Comparison of ENCODE assay signal across 8 cellular contexts in the genomic region with DNA sequence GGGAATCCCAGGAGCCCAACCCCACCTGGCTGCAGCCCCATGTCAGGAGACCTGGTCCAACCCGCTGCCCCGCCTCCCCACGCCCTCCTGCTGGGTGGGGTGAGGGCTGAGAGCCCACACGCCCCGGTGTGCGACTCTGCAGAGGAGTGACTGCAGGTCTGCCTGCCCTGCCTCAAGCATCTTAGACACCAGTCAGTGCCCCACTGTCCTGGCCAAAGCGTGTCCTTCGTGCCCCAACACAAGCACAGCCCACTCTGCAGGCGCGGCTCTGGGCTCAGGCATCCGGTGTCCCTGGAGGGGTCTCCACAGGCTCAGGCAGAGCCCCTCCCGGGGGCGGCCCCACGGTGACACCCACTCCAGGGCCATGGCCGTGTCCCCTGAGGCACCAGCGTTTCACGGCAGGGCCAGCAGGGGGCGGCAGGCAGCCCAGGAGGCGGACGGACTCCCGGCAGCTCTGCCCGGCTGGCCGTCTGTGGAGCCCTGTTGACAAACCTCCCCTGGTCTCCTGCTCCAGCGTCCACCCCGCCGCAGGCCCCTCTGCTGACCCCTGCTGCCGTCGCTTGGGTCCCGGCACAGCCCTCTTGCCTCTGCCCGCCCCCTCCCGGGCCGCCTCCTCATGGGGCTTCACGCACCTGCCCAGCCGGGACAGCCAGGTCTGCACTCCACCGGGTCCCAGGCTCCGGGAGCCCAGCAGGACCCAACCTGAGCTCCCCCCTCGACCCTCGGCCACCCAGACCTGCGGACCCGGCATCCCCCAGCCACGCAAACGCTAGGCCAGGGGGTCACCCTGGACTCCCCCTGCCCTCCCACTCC. TPM values are rescaled to one million over a fixed set of nuclear protein-coding genes. Genes with fewer than 3 reads are reported as not detected.
DNase-seq lines count a peak whose midpoint lies in the region; ATAC-seq and TF ChIP-seq lines count a peak whose summit lies in the region.

No MANE protein-coding gene starts in this region.

- intact Hi-C loops in natural killer cell (cut with micrococcal nuclease) = loop anchor here (2.0 kb wide), 2 partner anchors 42 to 112 kb away; no protein-coding TSS in a partner anchor

- H3K4me1 Mint-ChIP-seq in natural killer cell = peaks cover 4 to 20% of the 10 kb centered on the region in 2 donors

- peak; percentile 34 to 62 for DNase-seq in NCI-H187 (lab: John Stamatoyannopoulos, UW)
- no peak for DNase-seq in NCI-H187 treated with DMSO at 0.1 percent for 48 hours (lab: John Stamatoyannopoulos, UW)
- DNase-seq in NOMO-1 (lab: John Stamatoyannopoulos, UW; ENCODE audit: unreplicated experiment in 2 of 2) = peak; percentile 35 to 53
- peak; percentile 57 for DNase-seq in activated T-cell treated with anti-CD3 and anti-CD28 coated beads for 1 hour (ENCODE audit: low read depth)
- DNase-seq in erythroblast (lab: John Stamatoyannopoulos, UW) = peak; percentile 63 to 82
- peak; percentile 78 for DNase-seq in natural killer cell
- DNase-seq in stimulated activated naive CD4-positive, alpha-beta T cell (lab: John Stamatoyannopoulos, UW) = peak; percentile 21 to 72 (median 64)
- no peak for DNase-seq in HPDE6-E6E7 (ENCODE audit: extremely low spot score)

- peak; percentile 77 to 84 (median 81) for ATAC-seq in natural killer cell

- H3K36me3 Mint-ChIP-seq in natural killer cell = no peaks in the 10 kb centered on the region

- no peaks in the 10 kb centered on the region for H3K9me3 Mint-ChIP-seq in natural killer cell

- no peak overlapping the region for H3K27ac Mint-ChIP-seq in natural killer cell

- peak; percentile 85 for TF ChIP-seq CTCF in natural killer cell (IDR thresholded peaks at IDR 0.05)

- no peak for TF ChIP-seq POLR2A in erythroblast (IDR thresholded peaks at IDR 0.05; ENCODE audit: low read length)

- H3K4me3 Mint-ChIP-seq in natural killer cell = no peak overlapping the region

- H3K27me3 Mint-ChIP-seq in natural killer cell (ENCODE audit: low read depth in 2 of 2) = peaks cover 4 to 6% of the 10 kb centered on the region in 2 donors

RNA-seq across cellular contexts. Expression of a gene that starts 8.6 kb away (rescaled TPM):
- 100 to 1,000 TPM; 367 to 412 (median 383) TPM for total RNA-seq in natural killer cell

RNA-seq across cellular contexts. Expression of a gene that starts 32.6 kb away (rescaled TPM):
- 10 to 100 TPM; 17.7 to 21.7 (median 19.9) TPM for total RNA-seq in natural killer cell

RNA-seq across cellular contexts. Expression of a gene that starts 45.0 kb away (rescaled TPM):
- 1 to 10 TPM in 1 of 3 donors, not detected in 2; 3.2 TPM for total RNA-seq in natural killer cell

RNA-seq across cellular contexts. Expression of a gene that starts 50.8 kb away (rescaled TPM):
- total RNA-seq in natural killer cell = 10 to 100 TPM; 29.4 to 34.7 (median 29.7) TPM

RNA-seq across cellular contexts. Expression of a gene that starts 50.9 kb away (rescaled TPM):
- 10 to 100 TPM; 58.7 to 65.9 (median 62.0) TPM for total RNA-seq in natural killer cell

Comparison
In these comparisons a context has a peak if more than half of its experiments do, and no peak if none do; other contexts are left out.
1. DNase-seq: peak in NCI-H187 (2 of 2), NOMO-1 (2 of 2), activated T-cell treated with anti-CD3 and anti-CD28 coated beads for 1 hour (single experiment), erythroblast (2 of 2), natural killer cell (single experiment) and stimulated activated naive CD4-positive, alpha-beta T cell (6 of 6); none in NCI-H187 treated with DMSO at 0.1 percent for 48 hours (single experiment) and HPDE6-E6E7 (single experiment).